In genomic region chr14:29236401-29236800, GRCh38 we compare ENCODE assay signal across 1 cellular context.
TF ChIP-seq lines count a peak whose summit lies in the region.

No MANE protein-coding gene starts in this region.

TF ChIP-seq in A549, 52 proteins besides CTCF, POLR2A, EP300 and RAD21 (continued from another document):
- no peak for TF ChIP-seq RCOR1 (IDR thresholded peaks at IDR 0.05; ENCODE audit: low read depth, low read length)
